In the genomic region with DNA sequence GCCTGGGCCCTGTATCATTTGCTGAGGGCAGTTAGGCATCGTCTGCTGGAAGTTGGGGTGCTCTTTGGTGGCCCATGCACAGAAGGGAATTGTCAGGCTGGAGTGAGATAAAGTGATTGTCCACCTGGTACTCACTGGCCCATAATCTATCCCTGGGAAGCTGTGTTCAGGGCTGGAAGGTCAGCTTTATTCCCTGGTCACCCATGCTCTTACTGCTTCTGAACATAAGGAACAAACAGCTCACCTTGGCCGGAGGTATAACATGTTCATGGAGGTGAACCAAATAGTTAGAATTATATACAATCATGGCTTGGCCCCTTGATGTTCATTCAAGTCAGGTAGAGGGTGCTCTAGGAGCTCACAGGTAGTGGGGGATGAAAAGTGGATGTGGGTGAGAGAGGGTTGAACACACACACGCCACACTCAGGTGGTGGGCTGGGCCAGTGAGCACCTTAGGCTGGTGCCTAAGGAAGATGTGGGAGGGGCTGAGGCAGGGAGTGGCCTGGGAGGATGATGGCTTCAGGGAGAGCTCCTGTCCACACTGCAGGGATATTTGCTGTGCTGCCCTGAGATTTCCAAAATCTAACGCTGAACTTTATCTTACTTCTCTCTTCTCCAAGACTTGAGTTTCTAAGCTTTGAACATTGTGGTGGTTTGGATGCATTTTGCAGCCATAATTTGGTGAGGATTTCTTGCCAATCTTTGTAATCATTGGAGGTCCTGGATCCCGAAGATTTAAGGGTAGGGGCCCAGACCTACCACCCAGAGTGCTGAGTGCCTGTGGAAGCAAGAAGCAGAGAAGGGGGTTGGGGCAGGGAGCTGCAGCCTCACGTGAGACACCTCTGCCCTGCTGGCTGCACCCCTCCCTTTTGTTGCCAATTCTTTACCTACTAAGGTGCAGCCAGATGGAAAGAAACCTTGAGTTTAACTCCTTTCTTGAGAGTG, we compare ENCODE assay signal across 23 cellular contexts.
A peak's percentile ranks its signal among the peaks of the same experiment; 100 is the strongest.
DNase-seq lines count a peak whose midpoint lies in the region; ATAC-seq and TF ChIP-seq lines count a peak whose summit lies in the region.
"Had no signal": no experiment of that assay in that cellular context is flagged by ENCODE, and none has a peak within 500 bp of the region (broad histone marks: within the 10 kb centered on the region; RNA-seq: fewer than 3 reads in every experiment).

No MANE protein-coding gene starts in this region.

- ATAC-seq in natural killer cell treated with Interleukin-12 subunit alpha and Interleukin-12 subunit beta and Interleukin-15 and Interleukin-18, amount 100 ng/mL, for 72 hours, result peak; percentile 34 to 48
- no peak for ATAC-seq in natural killer cell
- ATAC-seq: PC-3 had no signal

- intact Hi-C loops in natural killer cell (cut with micrococcal nuclease), result no loop called here
- intact Hi-C loops in activated T-helper 1 cell treated with anti-CD3 and anti-CD28 coated beads, Interleukin-12 subunit alpha, Interleukin-12 subunit beta, Interleukin-2, Interleukin-4 antibody, amounts not matched to agents 30 ng/mL and 10 ng/mL and 1 ng/mL, durations not matched to agents 14 hours and 24 hours and 36 hours (cut with micrococcal nuclease), result no loop called here

- no peak overlapping the region for H3K4me3 Mint-ChIP-seq in natural killer cell treated with Interleukin-12 subunit alpha and Interleukin-12 subunit beta and Interleukin-15 and Interleukin-18, amount 100 ng/mL, for 72 hours
- H3K4me3 Mint-ChIP-seq in natural killer cell, result no peak overlapping the region
- H3K4me3 Mint-ChIP-seq in osteocyte (ENCODE audit: unreplicated experiment), result no peak overlapping the region
- no peak overlapping the region for H3K4me3 Mint-ChIP-seq in activated T-helper 1 cell treated with anti-CD3 and anti-CD28 coated beads, Interleukin-12 subunit alpha, Interleukin-12 subunit beta, Interleukin-2, Interleukin-4 antibody, amounts not matched to agents 30 ng/mL and 10 ng/mL and 1 ng/mL, durations not matched to agents 14 hours and 24 hours and 36 hours

- no peak for DNase-seq in natural killer cell treated with Interleukin-12 subunit alpha and Interleukin-12 subunit beta and Interleukin-15 and Interleukin-18, amount 100 ng/mL, for 72 hours (ENCODE audit: low spot score)
- DNase-seq in natural killer cell (no peak), islet precursor cell (peak; percentile 37), osteocyte (ENCODE audit: extremely low spot score, unreplicated experiment) (peak; percentile 63), GM19240 (ENCODE audit: insufficient read length, low spot score) (no peak), HPDE6-E6E7 (ENCODE audit: extremely low spot score) (no peak)
- DNase-seq in activated T-helper 1 cell treated with anti-CD3 and anti-CD28 coated beads, Interleukin-12 subunit alpha, Interleukin-12 subunit beta, Interleukin-2, Interleukin-4 antibody, amounts not matched to agents 30 ng/mL and 10 ng/mL and 1 ng/mL, durations not matched to agents 14 hours and 24 hours and 36 hours (ENCODE audit: low spot score), result no peak
- DNase-seq: ACHN; Calu3; DMS79 treated with DMSO at 0.1 percent for 48 hours; GF-D8; GOT3; HCEC 1CT; IMR-90; KG1; MM.1S; NCI-H2029; NCI-H446 treated with DMSO at 0.1 percent for 48 hours; NCI-H526; NCI-H82; NK-92 treated with Interleukin-12 subunit alpha and Interleukin-12 subunit beta, amount 100 ng/mL, for 24 hours; PC-3; SJCRH30 had no signal

- no peaks in the 10 kb centered on the region for H3K36me3 Mint-ChIP-seq in natural killer cell treated with Interleukin-12 subunit alpha and Interleukin-12 subunit beta and Interleukin-15 and Interleukin-18, amount 100 ng/mL, for 72 hours
- H3K36me3 Mint-ChIP-seq in natural killer cell (no peaks in the 10 kb centered on the region), osteocyte (ENCODE audit: unreplicated experiment) (no peaks in the 10 kb centered on the region)
- no peaks in the 10 kb centered on the region for H3K36me3 Mint-ChIP-seq in activated T-helper 1 cell treated with anti-CD3 and anti-CD28 coated beads, Interleukin-12 subunit alpha, Interleukin-12 subunit beta, Interleukin-2, Interleukin-4 antibody, amounts not matched to agents 30 ng/mL and 10 ng/mL and 1 ng/mL, durations not matched to agents 14 hours and 24 hours and 36 hours (ENCODE audit: low read depth)

- TF ChIP-seq CTCF in natural killer cell (IDR thresholded peaks at IDR 0.05), result no peak
- TF ChIP-seq CTCF in osteocyte (IDR thresholded peaks at IDR 0.05), result no peak

- H3K27ac Mint-ChIP-seq in natural killer cell treated with Interleukin-12 subunit alpha and Interleukin-12 subunit beta and Interleukin-15 and Interleukin-18, amount 100 ng/mL, for 72 hours, result no peak overlapping the region
- H3K27ac Mint-ChIP-seq in natural killer cell (no peak overlapping the region), osteocyte (ENCODE audit: unreplicated experiment) (no peak overlapping the region)
- H3K27ac Mint-ChIP-seq in activated T-helper 1 cell treated with anti-CD3 and anti-CD28 coated beads, Interleukin-12 subunit alpha, Interleukin-12 subunit beta, Interleukin-2, Interleukin-4 antibody, amounts not matched to agents 30 ng/mL and 10 ng/mL and 1 ng/mL, durations not matched to agents 14 hours and 24 hours and 36 hours, result no peak overlapping the region

- no peaks in the 10 kb centered on the region for H3K9me3 Mint-ChIP-seq in natural killer cell treated with Interleukin-12 subunit alpha and Interleukin-12 subunit beta and Interleukin-15 and Interleukin-18, amount 100 ng/mL, for 72 hours
- no peaks in the 10 kb centered on the region for H3K9me3 Mint-ChIP-seq in natural killer cell
- H3K9me3 Mint-ChIP-seq in osteocyte (ENCODE audit: unreplicated experiment), result peaks cover 7% of the 10 kb centered on the region
- no peaks in the 10 kb centered on the region for H3K9me3 Mint-ChIP-seq in activated T-helper 1 cell treated with anti-CD3 and anti-CD28 coated beads, Interleukin-12 subunit alpha, Interleukin-12 subunit beta, Interleukin-2, Interleukin-4 antibody, amounts not matched to agents 30 ng/mL and 10 ng/mL and 1 ng/mL, durations not matched to agents 14 hours and 24 hours and 36 hours

- H3K4me1 Mint-ChIP-seq in natural killer cell treated with Interleukin-12 subunit alpha and Interleukin-12 subunit beta and Interleukin-15 and Interleukin-18, amount 100 ng/mL, for 72 hours (ENCODE audit: low read depth in 2 of 2), result no peaks in the 10 kb centered on the region
- H3K4me1 Mint-ChIP-seq in natural killer cell (no peaks in the 10 kb centered on the region), osteocyte (ENCODE audit: unreplicated experiment) (no peaks in the 10 kb centered on the region)
- H3K4me1 Mint-ChIP-seq in activated T-helper 1 cell treated with anti-CD3 and anti-CD28 coated beads, Interleukin-12 subunit alpha, Interleukin-12 subunit beta, Interleukin-2, Interleukin-4 antibody, amounts not matched to agents 30 ng/mL and 10 ng/mL and 1 ng/mL, durations not matched to agents 14 hours and 24 hours and 36 hours (ENCODE audit: low read depth), result no peaks in the 10 kb centered on the region

- peaks cover 10 to 12% of the 10 kb centered on the region in 2 donors for H3K27me3 Mint-ChIP-seq in natural killer cell treated with Interleukin-12 subunit alpha and Interleukin-12 subunit beta and Interleukin-15 and Interleukin-18, amount 100 ng/mL, for 72 hours
- H3K27me3 Mint-ChIP-seq in natural killer cell (ENCODE audit: low read depth in 2 of 2) (peaks cover 0 to 3% of the 10 kb centered on the region in 2 donors), osteocyte (ENCODE audit: unreplicated experiment) (no peaks in the 10 kb centered on the region)
- H3K27me3 Mint-ChIP-seq in activated T-helper 1 cell treated with anti-CD3 and anti-CD28 coated beads, Interleukin-12 subunit alpha, Interleukin-12 subunit beta, Interleukin-2, Interleukin-4 antibody, amounts not matched to agents 30 ng/mL and 10 ng/mL and 1 ng/mL, durations not matched to agents 14 hours and 24 hours and 36 hours (ENCODE audit: insufficient read depth), result no peaks in the 10 kb centered on the region

Comparison
In these comparisons a context has a peak if more than half of its experiments do, and no peak if none do; other contexts are left out.
1. ATAC-seq: peak in natural killer cell treated with Interleukin-12 subunit alpha and Interleukin-12 subunit beta and Interleukin-15 and Interleukin-18, amount 100 ng/mL, for 72 hours (2 of 2); none in natural killer cell (0 of 3).
2. DNase-seq: peak in islet precursor cell (single experiment) and osteocyte (single experiment); none in natural killer cell treated with Interleukin-12 subunit alpha and Interleukin-12 subunit beta and Interleukin-15 and Interleukin-18, amount 100 ng/mL, for 72 hours (single experiment), natural killer cell (single experiment), GM19240 (single experiment), HPDE6-E6E7 (single experiment) and activated T-helper 1 cell treated with anti-CD3 and anti-CD28 coated beads, Interleukin-12 subunit alpha, Interleukin-12 subunit beta, Interleukin-2, Interleukin-4 antibody, amounts not matched to agents 30 ng/mL and 10 ng/mL and 1 ng/mL, durations not matched to agents 14 hours and 24 hours and 36 hours (single experiment).